ENCODE assay signal across 1 cellular context in the genomic region with DNA sequence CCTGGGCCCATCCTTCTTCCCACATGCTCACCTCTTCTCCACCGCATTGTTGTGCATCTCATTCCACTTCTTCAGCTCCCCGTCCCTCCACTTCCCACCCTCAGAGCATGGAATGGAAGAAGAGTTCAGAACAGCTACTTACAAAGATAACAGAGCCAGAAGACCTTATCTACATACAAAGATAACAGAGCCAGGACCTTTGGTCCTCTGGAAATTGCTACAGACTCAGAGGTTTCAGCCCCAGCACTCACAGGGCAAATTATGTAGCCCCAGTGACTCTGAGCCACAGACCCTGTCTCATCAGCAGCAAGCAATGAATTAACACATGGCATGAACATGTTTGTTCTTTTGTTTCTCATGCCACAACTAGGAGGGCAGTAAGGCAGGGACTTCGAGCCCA.
TF ChIP-seq lines count a peak whose summit lies in the region.

No MANE protein-coding gene starts in this region.

TF ChIP-seq in HepG2, 621 proteins besides CTCF, POLR2A, EP300 and RAD21 (continued from another document):
- TF ChIP-seq SOX6 (IDR thresholded peaks at IDR 0.05), result no peak
- peak; percentile 4; the same call in 1 of the 2 replicates for TF ChIP-seq SOX6 (CRISPR knock-in tag; IDR thresholded peaks at IDR 0.05)
- TF ChIP-seq MXD1 (CRISPR knock-in tag; IDR thresholded peaks at IDR 0.05), result no peak
TF ChIP-seq in HepG2: peak in this region for 3.
